Comparison of ENCODE assay signal across 17 cellular contexts in the genomic region with DNA sequence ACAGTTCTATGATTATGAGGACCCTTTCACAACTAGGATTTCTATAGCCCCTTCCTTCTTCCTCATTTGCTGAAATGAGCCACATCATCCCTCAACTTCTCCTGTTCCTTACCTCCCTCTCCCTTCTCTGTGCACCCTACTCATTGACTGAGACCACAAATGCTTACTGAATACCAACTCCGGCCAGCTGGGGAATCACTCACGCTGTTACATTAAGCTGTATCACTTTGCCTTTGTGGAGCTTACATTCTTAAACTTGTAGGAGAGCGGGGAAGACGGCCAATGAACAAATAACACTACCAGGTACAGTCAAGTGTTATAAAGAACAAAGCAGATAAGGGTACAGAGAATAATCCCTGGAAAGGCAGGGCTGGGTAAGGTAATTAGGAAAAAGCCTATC. TPM values are rescaled to one million over a fixed set of nuclear protein-coding genes. Genes with fewer than 3 reads are reported as not detected.
A peak's percentile ranks its signal among the peaks of the same experiment; 100 is the strongest.
DNase-seq lines count a peak whose midpoint lies in the region; ATAC-seq and TF ChIP-seq lines count a peak whose summit lies in the region.
"Had no signal": no experiment of that assay in that cellular context is flagged by ENCODE, and none has a peak within 500 bp of the region (broad histone marks: within the 10 kb centered on the region; RNA-seq: fewer than 3 reads in every experiment).

No MANE protein-coding gene starts in this region.

- no TSS peak for BruUV-seq in PC-3 (replicated peaks; lab: Mats Ljungman, UMichigan)

- H3K4me2 ChIP-seq in PC-3 (ENCODE audit: low read length) = peak overlapping the region; percentile 60; the same call in 1 of the 2 replicates

- no peaks in the 10 kb centered on the region for H3K9me3 ChIP-seq in CD4-positive, alpha-beta T cell (ENCODE audit: control insufficient read depth, low read length)
- no peaks in the 10 kb centered on the region for H3K9me3 ChIP-seq in PC-3 (ENCODE audit: low read length)
- H3K9me3 ChIP-seq: lower lobe of right lung had no signal

- peak overlapping the region; percentile 66; the same call in 1 of the 2 replicates for H3K9ac ChIP-seq in PC-3 (ENCODE audit: low read length)
- H3K9ac ChIP-seq: parathyroid adenoma had no signal

- no peaks in the 10 kb centered on the region for H3K36me3 ChIP-seq in PC-3 (ENCODE audit: low read depth, low read length)
- H3K36me3 ChIP-seq: lower lobe of right lung had no signal

- no peak for DNase-seq in CD4-positive, alpha-beta T cell
- DNase-seq in PC-3 (no peak), fibroblast of villous mesenchyme (ENCODE audit: low read depth) (peak; percentile 42), myocyte (ENCODE audit: low read depth) (peak; percentile 56), NCI-H510A (lab: John Stamatoyannopoulos, UW) (no peak), NCI-H2196 (lab: John Stamatoyannopoulos, UW; ENCODE audit: unreplicated experiment) (no peak)
- no peak for DNase-seq in activated CD4-positive, alpha-beta T cell treated with anti-CD3 and anti-CD28 coated beads, Interleukin-2, amount 50 U/mL, for 4 hours
- DNase-seq: activated CD8-positive, alpha-beta memory T cell treated with anti-CD3 and anti-CD28 coated beads, Interleukin-2, amount 50 U/mL, for 48 hours; DMS53; hippocampal formation; lower lobe of right lung; stimulated activated CD4-positive, alpha-beta T cell treated with anti-CD3 and anti-CD28 coated beads, Interleukin-1b, Interleukin-23, amount 100 ng/mL, for 48 hours; SW 1271 had no signal

- H3K4me3 Mint-ChIP-seq in CD4-positive, alpha-beta T cell = no peak overlapping the region
- H3K4me3 Mint-ChIP-seq: activated naive CD4-positive, alpha-beta T cell treated with anti-CD3 and anti-CD28 coated beads, Interleukin-2, amount 50 U/mL, for 24 hours; type B pancreatic cell had no signal

- H3K27ac Mint-ChIP-seq in CD4-positive, alpha-beta T cell = peak overlapping the region; percentile 9
- H3K27ac Mint-ChIP-seq: type B pancreatic cell had no signal

- peaks cover 68% of the 10 kb centered on the region for H3K79me2 ChIP-seq in PC-3 (ENCODE audit: low read length)
- H3K79me2 ChIP-seq: parathyroid adenoma had no signal

- peaks cover 90% of the 10 kb centered on the region for H3K4me1 Mint-ChIP-seq in CD4-positive, alpha-beta T cell (ENCODE audit: low read depth)

- CTCF ChIA-PET in CD4-positive, alpha-beta T cell (lab: Charles Lee) = interaction anchor here (0.7 kb wide), 1 partner anchor 28 kb away, joined by 3 read pairs; no protein-coding TSS in a partner anchor
- CTCF ChIA-PET in PC-3 (lab: Charles Lee) = no interaction called here

- TF ChIP-seq CTCF in CD4-positive, alpha-beta T cell (IDR thresholded peaks at IDR 0.05) = no peak
- TF ChIP-seq CTCF in PC-3 (conservative IDR thresholded peaks at IDR 0.05; ENCODE audit: low read depth, low read length) (no peak), fibroblast of villous mesenchyme (IDR thresholded peaks at IDR 0.05; ENCODE audit: insufficient read depth, low read depth, low read length) (no peak)

- no peak for ATAC-seq in CD4-positive, alpha-beta T cell (ENCODE audit: poor library complexity)
- ATAC-seq in PC-3 = no peak
- ATAC-seq in GM18858 (IDR thresholded peaks at IDR 0.05; ENCODE audit: unreplicated experiment) = no peak

- H3F3A ChIP-seq in PC-3 (ENCODE audit: low read length, unreplicated experiment) = no peaks in the 10 kb centered on the region

- H4K20me1 ChIP-seq in PC-3 (ENCODE audit: low read length) = no peaks in the 10 kb centered on the region

- peaks cover 63% of the 10 kb centered on the region for H3K36me3 Mint-ChIP-seq in CD4-positive, alpha-beta T cell (ENCODE audit: low read depth)

- no peak overlapping the region for H3K27ac ChIP-seq in CD4-positive, alpha-beta T cell (ENCODE audit: low read depth, low read length)
- H3K27ac ChIP-seq in PC-3 (ENCODE audit: low read length) = peak overlapping the region; percentile 99
- H3K27ac ChIP-seq: lower lobe of right lung, parathyroid adenoma had no signal

- POLR2A ChIA-PET in CD4-positive, alpha-beta T cell (lab: Charles Lee) = no interaction called here
- POLR2A ChIA-PET in PC-3 (lab: Charles Lee; ENCODE audit: unreplicated experiment) = no interaction called here

- intact Hi-C loops in CD4-positive, alpha-beta T cell (cut with DNase I, micrococcal nuclease) = loop anchor here in 1 of 2 experiments (5.0 kb wide), 1 partner anchor 34 kb away; no protein-coding TSS in a partner anchor
- intact Hi-C loops in PC-3 (cut with micrococcal nuclease) = no loop called here

- no peaks in the 10 kb centered on the region for H3K9me2 ChIP-seq in PC-3 (replicated peaks; ENCODE audit: low read length)

- no peak overlapping the region for H2AFZ ChIP-seq in PC-3 (ENCODE audit: low read length)
- H2AFZ ChIP-seq: parathyroid adenoma had no signal

- H3K9me3 Mint-ChIP-seq in CD4-positive, alpha-beta T cell = no peaks in the 10 kb centered on the region
- H3K9me3 Mint-ChIP-seq: activated naive CD4-positive, alpha-beta T cell treated with anti-CD3 and anti-CD28 coated beads, Interleukin-2, amount 50 U/mL, for 24 hours; type B pancreatic cell had no signal

- peaks cover 46% of the 10 kb centered on the region for H3K4me1 ChIP-seq in PC-3 (ENCODE audit: insufficient read depth, low read length)

- H3K27me3 ChIP-seq in CD4-positive, alpha-beta T cell (ENCODE audit: control insufficient read depth, insufficient read depth, low read length) = no peaks in the 10 kb centered on the region
- H3K27me3 ChIP-seq in PC-3 (ENCODE audit: low read length) = no peaks in the 10 kb centered on the region

- H3K4me3 ChIP-seq in PC-3 (ENCODE audit: low read length) (no peak overlapping the region), fibroblast of villous mesenchyme (ENCODE audit: low read depth, low read length) (no peak overlapping the region)
- H3K4me3 ChIP-seq: lower lobe of right lung had no signal

- no peaks in the 10 kb centered on the region for H3K27me3 Mint-ChIP-seq in CD4-positive, alpha-beta T cell
- H3K27me3 Mint-ChIP-seq: activated naive CD4-positive, alpha-beta T cell treated with anti-CD3 and anti-CD28 coated beads, Interleukin-2, amount 50 U/mL, for 24 hours; type B pancreatic cell had no signal

RNA-seq across cellular contexts. Expression of a gene that starts 5.7 kb away (rescaled TPM):
- 10 to 100 TPM; 51.7 to 52.4 TPM for total RNA-seq in CD4-positive, alpha-beta T cell
- total RNA-seq in PC-3 (2014; rRNA removed) = 20.2 and 22.3 TPM in 2 replicates
- total RNA-seq in fibroblast of villous mesenchyme = 45.8 and 54.4 TPM in 2 replicates
- 47.4 and 52.1 TPM in 2 replicates for total RNA-seq in myocyte
- 18.2 TPM for polyA plus RNA-seq in myocyte (2012)

Comparison
In these comparisons a context has a peak if more than half of its experiments do, and no peak if none do; other contexts are left out.
1. DNase-seq: peak in fibroblast of villous mesenchyme (single experiment) and myocyte (single experiment); none in CD4-positive, alpha-beta T cell (0 of 10), PC-3 (single experiment), NCI-H510A (single experiment), NCI-H2196 (single experiment) and activated CD4-positive, alpha-beta T cell treated with anti-CD3 and anti-CD28 coated beads, Interleukin-2, amount 50 U/mL, for 4 hours (0 of 2).